Comparison of ENCODE assay signal across 17 cellular contexts in the genomic region with DNA sequence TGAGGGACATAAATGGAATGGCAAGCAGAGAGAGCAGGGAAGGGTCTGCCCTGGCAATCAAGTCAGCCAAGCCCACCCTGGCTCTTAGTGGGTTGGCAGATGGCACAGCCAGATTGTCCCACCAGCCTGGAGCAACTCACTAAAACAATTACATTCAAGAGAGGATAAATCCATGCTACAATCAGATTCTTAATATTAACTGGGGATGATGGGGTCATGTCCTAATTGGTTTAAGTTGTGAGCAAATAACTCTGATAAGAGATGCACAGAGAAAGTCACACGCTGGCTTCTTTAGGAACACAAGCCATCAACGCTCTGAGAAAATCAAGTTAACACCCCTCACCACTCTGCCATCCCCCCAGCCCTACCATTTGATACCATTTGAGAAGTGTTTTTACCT. TPM values are rescaled to one million over a fixed set of nuclear protein-coding genes. Genes with fewer than 3 reads are reported as not detected.
DNase-seq lines count a peak whose midpoint lies in the region; ATAC-seq and TF ChIP-seq lines count a peak whose summit lies in the region.
"Had no signal": no experiment of that assay in that cellular context is flagged by ENCODE, and none has a peak within 500 bp of the region (broad histone marks: within the 10 kb centered on the region; RNA-seq: fewer than 3 reads in every experiment).

No MANE protein-coding gene starts in this region.

- no peak overlapping the region for H2AK5ac ChIP-seq in IMR-90 (ENCODE audit: low read depth, low read length)

- H4K91ac ChIP-seq in IMR-90 (ENCODE audit: insufficient read depth, low read depth, low read length): no peak overlapping the region

- peaks cover 10% of the 10 kb centered on the region for H3K36me3 Mint-ChIP-seq in CD4-positive, alpha-beta T cell (ENCODE audit: low read depth)
- peaks cover 5% of the 10 kb centered on the region for H3K36me3 Mint-ChIP-seq in activated B cell treated with CpG ODN at 0.5 μM for 24 hours (ENCODE audit: low read depth)
- H3K36me3 Mint-ChIP-seq in naive thymus-derived CD8-positive, alpha-beta T cell: no peaks in the 10 kb centered on the region

- no peak overlapping the region for H4K8ac ChIP-seq in IMR-90 (ENCODE audit: low read depth in 2 of 2, low read length in 2 of 2)

- no peak overlapping the region for H3K56ac ChIP-seq in IMR-90 (ENCODE audit: extremely low read depth, insufficient read depth, low read length)

- H3K36me3 ChIP-seq in IMR-90 (ENCODE audit: control insufficient read depth, insufficient read depth, low read length): no peaks in the 10 kb centered on the region

- peak overlapping the region; percentile 67 for H2AFZ ChIP-seq in IMR-90 (replicated peaks; ENCODE audit: low read length, poor library complexity)
- H2AFZ ChIP-seq: GM23338 had no signal

- TF ChIP-seq RAD21 in IMR-90 (IDR thresholded peaks at IDR 0.05; ENCODE audit: low read length): no peak

- H3K14ac ChIP-seq in IMR-90 (replicated peaks; ENCODE audit: low read depth, low read length): no peak overlapping the region

- no peak overlapping the region for H2BK120ac ChIP-seq in IMR-90 (ENCODE audit: low read depth, low read length)

- no peak for TF ChIP-seq CTCF in CD4-positive, alpha-beta T cell (IDR thresholded peaks at IDR 0.05)
- TF ChIP-seq CTCF in IMR-90 (conservative IDR thresholded peaks at IDR 0.05; ENCODE audit: low read depth, low read length): no peak
- no peak for TF ChIP-seq CTCF in activated B cell treated with CpG ODN at 0.5 μM for 24 hours (IDR thresholded peaks at IDR 0.05)

- H3K27ac ChIP-seq in CD4-positive, alpha-beta T cell (ENCODE audit: low read depth, low read length): no peak overlapping the region
- no peak overlapping the region for H3K27ac ChIP-seq in IMR-90 (ENCODE audit: insufficient read depth, low read length)

- peaks cover 11 to 12% of the 10 kb centered on the region in 2 experiments; a peak in 3 of 4 replicates for H3K79me1 ChIP-seq in IMR-90 (ENCODE audit: low read depth in 1 of 2, low read length in 2 of 2)

- H2BK20ac ChIP-seq in IMR-90 (ENCODE audit: low read depth, low read length): no peak overlapping the region

- peak overlapping the region; percentile 82 for H3K27ac Mint-ChIP-seq in CD4-positive, alpha-beta T cell
- H3K27ac Mint-ChIP-seq in activated B cell treated with CpG ODN at 0.5 μM for 24 hours: peak overlapping the region; percentile 47
- H3K27ac Mint-ChIP-seq in naive thymus-derived CD8-positive, alpha-beta T cell: peak overlapping the region; percentile 26 to 92 (median 80)

- H3K4me3 Mint-ChIP-seq in CD4-positive, alpha-beta T cell: peak overlapping the region; percentile 9
- no peak overlapping the region for H3K4me3 Mint-ChIP-seq in activated B cell treated with CpG ODN at 0.5 μM for 24 hours
- H3K4me3 Mint-ChIP-seq in naive thymus-derived CD8-positive, alpha-beta T cell: peak overlapping the region in 1 of 10 donors; percentile 1
- H3K4me3 Mint-ChIP-seq: GM23338 had no signal

- no peaks in the 10 kb centered on the region for H3K9me3 ChIP-seq in CD4-positive, alpha-beta T cell (ENCODE audit: control insufficient read depth, low read length)
- no peaks in the 10 kb centered on the region for H3K9me3 ChIP-seq in IMR-90 (ENCODE audit: control insufficient read depth, insufficient read depth, low read length)
- H3K9me3 ChIP-seq: Caco-2 had no signal

- H2AK9ac ChIP-seq in IMR-90 (replicated peaks; ENCODE audit: low read depth, low read length, poor library complexity): no peak overlapping the region

- H3K4me3 ChIP-seq in IMR-90 (ENCODE audit: insufficient read depth, low read depth, low read length): no peak overlapping the region
- H3K4me3 ChIP-seq: GM23338 had no signal

- ATAC-seq in CD4-positive, alpha-beta T cell (ENCODE audit: poor library complexity): no peak
- ATAC-seq in IMR-90 (ENCODE audit: low read depth) (no peak), activated B cell treated with CpG ODN at 0.5 μM for 24 hours (ENCODE audit: low read depth) (no peak), HG02588 (IDR thresholded peaks at IDR 0.05; ENCODE audit: unreplicated experiment) (no peak), GM21619 (IDR thresholded peaks at IDR 0.05; ENCODE audit: unreplicated experiment) (no peak)
- no peak for ATAC-seq in naive thymus-derived CD8-positive, alpha-beta T cell
- ATAC-seq: GM23338, PC-3 had no signal

- dilution Hi-C loops in IMR-90 (cut with HindIII; ENCODE audit: low sequenced_read_pairs, unreplicated experiment): no loop called here

- WGBS in IMR-90 (ENCODE audit: extremely low coverage in 2 of 2, insufficient read length in 1 of 2), 2 experiments: no CpG with 5 or more reads among the region's 2 CpGs

- BruUV-seq in IMR-90 (replicated peaks; lab: Mats Ljungman, UMichigan): no TSS peak

- H3K18ac ChIP-seq in IMR-90 (ENCODE audit: low read depth, low read length): no peak overlapping the region

- intact Hi-C loops in CD4-positive, alpha-beta T cell (cut with DNase I, micrococcal nuclease): loop anchor here (5.0 to 10.0 kb wide), 6 partner anchors 58 to 851 kb away; a partner anchor contains a TSS
- intact Hi-C loops in IMR-90 (cut with micrococcal nuclease): loop anchor here (10.0 kb wide), 1 partner anchor 681 kb away; no protein-coding TSS in a partner anchor
- intact Hi-C loops in activated B cell treated with CpG ODN at 0.5 μM for 24 hours (cut with micrococcal nuclease): loop anchor here (5.0 kb wide), 3 partner anchors 113 to 1673 kb away; a partner anchor contains a TSS
- intact Hi-C loops in head of caudate nucleus (cut with DNase I): loop anchor here (5.0 kb wide), 1 partner anchor 238 kb away; no protein-coding TSS in a partner anchor

- peaks cover 43% of the 10 kb centered on the region for H3K4me1 Mint-ChIP-seq in CD4-positive, alpha-beta T cell (ENCODE audit: low read depth)
- H3K4me1 Mint-ChIP-seq in activated B cell treated with CpG ODN at 0.5 μM for 24 hours: peaks cover 52% of the 10 kb centered on the region
- peaks cover 14 to 54% (median 38%) of the 10 kb centered on the region in 4 donors for H3K4me1 Mint-ChIP-seq in naive thymus-derived CD8-positive, alpha-beta T cell

- H3K27me3 Mint-ChIP-seq in CD4-positive, alpha-beta T cell: peaks cover 2% of the 10 kb centered on the region
- peaks cover 2% of the 10 kb centered on the region for H3K27me3 Mint-ChIP-seq in activated B cell treated with CpG ODN at 0.5 μM for 24 hours
- peaks cover 0 to 1% (median 0%) of the 10 kb centered on the region in 5 donors for H3K27me3 Mint-ChIP-seq in naive thymus-derived CD8-positive, alpha-beta T cell

- peaks cover 5% of the 10 kb centered on the region for H3K4me1 ChIP-seq in IMR-90 (ENCODE audit: control insufficient read depth, insufficient read depth, low read length)

- in situ Hi-C loops in IMR-90 (cut with MboI; ENCODE audit: low sequenced_read_pairs): loop anchor here (25.0 kb wide), 1 partner anchor 403 kb away; no protein-coding TSS in a partner anchor

- H3K4ac ChIP-seq in IMR-90 (ENCODE audit: low read depth, low read length): no peak overlapping the region

- H3K27me3 ChIP-seq in CD4-positive, alpha-beta T cell (ENCODE audit: control insufficient read depth, insufficient read depth, low read length): no peaks in the 10 kb centered on the region
- no peaks in the 10 kb centered on the region for H3K27me3 ChIP-seq in IMR-90 (ENCODE audit: control insufficient read depth, insufficient read depth, low read length)

- no peak overlapping the region for H3K23ac ChIP-seq in IMR-90 (ENCODE audit: low read depth, low read length)

- DNase-seq in CD4-positive, alpha-beta T cell: no peak
- DNase-seq in IMR-90: no peak
- DNase-seq in activated B cell treated with CpG ODN at 0.5 μM for 24 hours: no peak
- DNase-seq in naive thymus-derived CD8-positive, alpha-beta T cell: no peak
- DNase-seq in head of caudate nucleus: no peak
- no peak for DNase-seq in NOMO-1 (lab: John Stamatoyannopoulos, UW; ENCODE audit: unreplicated experiment in 2 of 2)
- DNase-seq: Caco-2, DMS79, Karpas-422, MM.1S, NCI-H2029, NCI-H526, PC-3, T-helper 1 cell had no signal

- H3K4me2 ChIP-seq in IMR-90 (ENCODE audit: low read depth, low read length): no peak overlapping the region

- no peak overlapping the region for H2BK15ac ChIP-seq in IMR-90 (ENCODE audit: low read depth, low read length)

- POLR2A ChIA-PET in CD4-positive, alpha-beta T cell (lab: Charles Lee): no interaction called here
- POLR2A ChIA-PET in IMR-90 (lab: Charles Lee; ENCODE audit: unreplicated experiment) (no interaction called here), activated B cell treated with CpG ODN at 0.5 μM for 24 hours (lab: Charles Lee) (no interaction called here)
- POLR2A ChIA-PET in naive thymus-derived CD8-positive, alpha-beta T cell (lab: Charles Lee): interaction anchor here (1.2 kb wide), 1 partner anchor 9 kb away, joined by 4 read pairs; no protein-coding TSS in a partner anchor

- peaks cover 4% of the 10 kb centered on the region; the same call in 1 of the 2 replicates for H4K20me1 ChIP-seq in IMR-90 (ENCODE audit: insufficient read depth, low read length)

- CTCF ChIA-PET in CD4-positive, alpha-beta T cell (lab: Charles Lee): no interaction called here
- CTCF ChIA-PET in IMR-90 (lab: Yijun Ruan, JAX) (no interaction called here), activated B cell treated with CpG ODN at 0.5 μM for 24 hours (lab: Charles Lee) (no interaction called here)

- H2BK5ac ChIP-seq in IMR-90 (ENCODE audit: low read depth, low read length, poor library complexity, severe bottlenecking): no peak overlapping the region

- no peak overlapping the region for H3K9ac ChIP-seq in IMR-90 (ENCODE audit: low read depth, low read length)

- no peak overlapping the region for H4K5ac ChIP-seq in IMR-90 (ENCODE audit: low read depth, low read length)

- no peak for TF ChIP-seq POLR2A in IMR-90 (IDR thresholded peaks at IDR 0.05; ENCODE audit: low read depth, low read length)

- H3K9me1 ChIP-seq in IMR-90 (ENCODE audit: insufficient read depth, low read length): peaks cover 2% of the 10 kb centered on the region; the same call in 1 of the 2 replicates

- no peaks in the 10 kb centered on the region for H3K9me3 Mint-ChIP-seq in CD4-positive, alpha-beta T cell
- peaks cover 5% of the 10 kb centered on the region for H3K9me3 Mint-ChIP-seq in activated B cell treated with CpG ODN at 0.5 μM for 24 hours
- peaks cover 0 to 2% (median 0%) of the 10 kb centered on the region in 9 donors for H3K9me3 Mint-ChIP-seq in naive thymus-derived CD8-positive, alpha-beta T cell
- H3K9me3 Mint-ChIP-seq: GM23338 had no signal

RNA-seq across cellular contexts. Expression of a gene that starts 2.7 kb away (rescaled TPM):
- 10 to 100 TPM; 12.2 to 15.9 TPM for total RNA-seq in CD4-positive, alpha-beta T cell
- total RNA-seq in IMR-90 (2012; rRNA removed) (31.7 and 36.7 TPM in 2 replicates), activated B cell treated with CpG ODN at 0.5 μM for 24 hours (5.5 and 6.1 TPM in 2 replicates)
- polyA plus RNA-seq in IMR-90 (2012; rRNA removed): 6.0 and 7.4 TPM in 2 replicates
- polyA plus RNA-seq in IMR-90 (2012; cell fraction: cytosol; rRNA removed): 1.6 and 2.4 TPM in 2 replicates
- 5.8 and 13.1 TPM in 2 replicates for polyA plus RNA-seq in IMR-90 (2012; cell fraction: nucleus; rRNA removed; ENCODE audit: low replicate concordance)
- 10 to 100 TPM; 13.1 to 14.1 TPM for total RNA-seq in naive thymus-derived CD8-positive, alpha-beta T cell
- 1 to 10 TPM in 2 of 3 donors, under 1 TPM in 1; 0.91 to 1.9 (median 1.0) TPM for polyA plus RNA-seq in naive thymus-derived CD8-positive, alpha-beta T cell
